8 cellular contexts compared by ENCODE assay signal in genomic region chr12:87866602-87867292, GRCh38.
DNase-seq lines count a peak whose midpoint lies in the region; ATAC-seq and TF ChIP-seq lines count a peak whose summit lies in the region.

No MANE protein-coding gene starts in this region.

- intact Hi-C loops in activated naive CD4-positive, alpha-beta T cell treated with anti-CD3 and anti-CD28 coated beads for 36 hours (cut with micrococcal nuclease), result loop anchor here (2.0 to 5.0 kb wide), 2 partner anchors 131 to 186 kb away; no protein-coding TSS in a partner anchor

- H3K9ac ChIP-seq in endodermal cell (ENCODE audit: extremely low read depth, low read length, poor library complexity, severe bottlenecking), result no peak overlapping the region

- no peak overlapping the region for H3K4me3 Mint-ChIP-seq in endodermal cell
- no peak overlapping the region for H3K4me3 Mint-ChIP-seq in activated naive CD4-positive, alpha-beta T cell treated with anti-CD3 and anti-CD28 coated beads for 36 hours

- H3K36me3 ChIP-seq in endodermal cell (ENCODE audit: control insufficient read depth, insufficient read depth, low read length), result no peaks in the 10 kb centered on the region
- H3K36me3 ChIP-seq in upper lobe of left lung, result no peaks in the 10 kb centered on the region

- WGBS in endodermal cell (ENCODE audit: insufficient coverage in 1 of 2, insufficient read length in 1 of 2), 2 experiments, result 89 to 100% methylated on average over 1 to 3 of the region's 3 CpGs
- WGBS in upper lobe of left lung, 2 donors, result 77 to 82% methylated on average over 3 of the region's 3 CpGs

- H3K9me3 ChIP-seq in endodermal cell (ENCODE audit: control insufficient read depth, low read length) (no peaks in the 10 kb centered on the region), upper lobe of left lung (no peaks in the 10 kb centered on the region)

- no peak overlapping the region for H3K27ac Mint-ChIP-seq in endodermal cell
- H3K27ac Mint-ChIP-seq in activated naive CD4-positive, alpha-beta T cell treated with anti-CD3 and anti-CD28 coated beads for 36 hours, result no peak overlapping the region

- no peak overlapping the region for H3K4me3 ChIP-seq in AG04449 (ENCODE audit: low read depth, low read length)
- H3K4me3 ChIP-seq in endodermal cell (ENCODE audit: low read length), result no peak overlapping the region
- no peak overlapping the region for H3K4me3 ChIP-seq in upper lobe of left lung

- H3K4me1 Mint-ChIP-seq in endodermal cell, result peaks cover 7% of the 10 kb centered on the region
- no peaks in the 10 kb centered on the region for H3K4me1 Mint-ChIP-seq in activated naive CD4-positive, alpha-beta T cell treated with anti-CD3 and anti-CD28 coated beads for 36 hours (ENCODE audit: low read depth)

- no peaks in the 10 kb centered on the region for H3K27me3 Mint-ChIP-seq in endodermal cell (ENCODE audit: insufficient read depth)
- no peaks in the 10 kb centered on the region for H3K27me3 Mint-ChIP-seq in activated naive CD4-positive, alpha-beta T cell treated with anti-CD3 and anti-CD28 coated beads for 36 hours (ENCODE audit: low read depth)

- POLR2A ChIA-PET in AG04449 (lab: Yijun Ruan, JAX), result no interaction called here

- H3K27ac ChIP-seq in endodermal cell (ENCODE audit: low read depth, low read length) (no peak overlapping the region), upper lobe of left lung (no peak overlapping the region)

- H3K4me1 ChIP-seq in endodermal cell (ENCODE audit: control insufficient read depth, insufficient read depth, low read length), result no peaks in the 10 kb centered on the region
- no peaks in the 10 kb centered on the region for H3K4me1 ChIP-seq in upper lobe of left lung

- TF ChIP-seq POLR2A in upper lobe of left lung (IDR thresholded peaks at IDR 0.05), result no peak

- ATAC-seq in GM18858 (IDR thresholded peaks at IDR 0.05; ENCODE audit: unreplicated experiment) (peak; percentile 50), GM19452 (IDR thresholded peaks at IDR 0.05; ENCODE audit: unreplicated experiment) (no peak), upper lobe of left lung (ENCODE audit: low FRiP score in 2 of 2) (no peak)

- H3K36me3 Mint-ChIP-seq in endodermal cell (ENCODE audit: low read depth), result no peaks in the 10 kb centered on the region
- no peaks in the 10 kb centered on the region for H3K36me3 Mint-ChIP-seq in activated naive CD4-positive, alpha-beta T cell treated with anti-CD3 and anti-CD28 coated beads for 36 hours (ENCODE audit: low read depth)

- H3K27me3 ChIP-seq in endodermal cell (ENCODE audit: control insufficient read depth, insufficient read depth, low read length, poor library complexity, severe bottlenecking) (no peaks in the 10 kb centered on the region), upper lobe of left lung (no peaks in the 10 kb centered on the region)

- CTCF ChIA-PET in AG04449 (lab: Yijun Ruan, JAX), result interaction anchor here (0.6 to 3.7 kb wide), 13 partner anchors 9 to 709 kb away, joined by 3 to 20 read pairs (median 5); no protein-coding TSS in a partner anchor
- CTCF ChIA-PET in activated naive CD4-positive, alpha-beta T cell treated with anti-CD3 and anti-CD28 coated beads for 36 hours (lab: Charles Lee), result no interaction called here

- TF ChIP-seq CTCF in AG04449 (IDR thresholded peaks at IDR 0.05; ENCODE audit: insufficient read depth, low read length, missing control alignments) (peak; percentile 69), endodermal cell (conservative IDR thresholded peaks at IDR 0.05) (peak; percentile 73), upper lobe of left lung (IDR thresholded peaks at IDR 0.05) (no peak)

- TF ChIP-seq EP300 in upper lobe of left lung (IDR thresholded peaks at IDR 0.05), result no peak

- no peaks in the 10 kb centered on the region for H3K9me3 Mint-ChIP-seq in endodermal cell
- no peaks in the 10 kb centered on the region for H3K9me3 Mint-ChIP-seq in activated naive CD4-positive, alpha-beta T cell treated with anti-CD3 and anti-CD28 coated beads for 36 hours

- DNase-seq in AG04449 (ENCODE audit: low read depth, low spot score), result no peak
- peak; percentile 6 to 27 for DNase-seq in Kasumi-1 (lab: John Stamatoyannopoulos, UW)
- peak; percentile 50 for DNase-seq in endodermal cell
- DNase-seq in activated naive CD4-positive, alpha-beta T cell treated with anti-CD3 and anti-CD28 coated beads for 36 hours, result no peak
- no peak for DNase-seq in stimulated activated CD4-positive, alpha-beta T cell treated with anti-CD3 and anti-CD28 coated beads, Interleukin-2, amount 100 ng/mL, for 48 hours
- DNase-seq in upper lobe of left lung, result no peak

Comparison
In these comparisons a context has a peak if more than half of its experiments do, and no peak if none do; other contexts are left out.
1. DNase-seq: peak in Kasumi-1 (2 of 2) and endodermal cell (single experiment); none in AG04449 (single experiment), activated naive CD4-positive, alpha-beta T cell treated with anti-CD3 and anti-CD28 coated beads for 36 hours (single experiment), stimulated activated CD4-positive, alpha-beta T cell treated with anti-CD3 and anti-CD28 coated beads, Interleukin-2, amount 100 ng/mL, for 48 hours (0 of 2) and upper lobe of left lung (0 of 2).
2. CTCF ChIP-seq: peak in AG04449 (single experiment) and endodermal cell (single experiment); none in upper lobe of left lung (0 of 6).